In genomic region chr14:52351561-52352491, GRCh38 we compare ENCODE assay signal across 8 cellular contexts. TPM values are rescaled to one million over a fixed set of nuclear protein-coding genes. Genes with fewer than 3 reads are reported as not detected.
A peak's percentile ranks its signal among the peaks of the same experiment; 100 is the strongest.
DNase-seq lines count a peak whose midpoint lies in the region; ATAC-seq and TF ChIP-seq lines count a peak whose summit lies in the region.

No MANE protein-coding gene starts in this region.

- TF ChIP-seq EP300 in esophagus muscularis mucosa (IDR thresholded peaks at IDR 0.05): no peak

- in situ Hi-C loops in Caki2 (cut with HindIII; ENCODE audit: low pct_unique_long_range_greater_than_20kb, low sequenced_read_pairs): no loop called here

- TF ChIP-seq POLR2A in esophagus muscularis mucosa (IDR thresholded peaks at IDR 0.05; ENCODE audit: low read depth): no peak

- no peak for TF ChIP-seq CTCF in esophagus muscularis mucosa (IDR thresholded peaks at IDR 0.05)

- H3K4me3 ChIP-seq in MG63 (no peak overlapping the region), esophagus muscularis mucosa (no peak overlapping the region)

- H3K9me3 ChIP-seq in MG63: no peaks in the 10 kb centered on the region
- H3K9me3 ChIP-seq in esophagus muscularis mucosa: no peaks in the 10 kb centered on the region

- intact Hi-C loops in esophagus muscularis mucosa (cut with DNase I): no loop called here

- peaks cover 0 to 43% (median 37%) of the 10 kb centered on the region in 4 donors for H3K4me1 ChIP-seq in esophagus muscularis mucosa

- ATAC-seq in GM21367 (IDR thresholded peaks at IDR 0.05; ENCODE audit: unreplicated experiment) (peak; percentile 71), GM19351 (IDR thresholded peaks at IDR 0.05; ENCODE audit: unreplicated experiment) (no peak)

- peak overlapping the region; percentile 69 to 82 (median 72) for H3K27ac ChIP-seq in esophagus muscularis mucosa (replicated peaks in 1 of 4)

- WGBS in esophagus muscularis mucosa: 29% methylated on average over 5 of the region's 5 CpGs

- H3K27me3 ChIP-seq in MG63 (no peaks in the 10 kb centered on the region), esophagus muscularis mucosa (no peaks in the 10 kb centered on the region)

- peak; percentile 81 for DNase-seq in Caki2 (ENCODE audit: low read depth)
- peak; percentile 56 for DNase-seq in MG63
- no peak for DNase-seq in esophagus muscularis mucosa (ENCODE audit: extremely low spot score)
- DNase-seq in stimulated activated CD8-positive, alpha-beta memory T cell treated with anti-CD3 and anti-CD28 coated beads, Interleukin-12 subunit alpha, Interleukin-12 subunit beta, amount 100 ng/mL, for 24 hours (ENCODE audit: extremely low read depth): peak; percentile 5
- no peak for DNase-seq in NCI-H524 treated with DMSO at 0.1 percent for 48 hours (lab: John Stamatoyannopoulos, UW)
- no peak for DNase-seq in SKM-1 (lab: John Stamatoyannopoulos, UW; ENCODE audit: unreplicated experiment)

- H3K36me3 ChIP-seq in MG63 (no peaks in the 10 kb centered on the region), esophagus muscularis mucosa (no peaks in the 10 kb centered on the region)

RNA-seq across cellular contexts. Expression of gene PTGER2, which starts 37.7 kb away (rescaled TPM):
- total RNA-seq in Caki2 (2014; rRNA removed; shearing (Covaris generic); ENCODE audit: low replicate concordance): 0.88 and 4.9 TPM in 2 replicates
- total RNA-seq in MG63 (2014; rRNA removed; shearing (Covaris generic); ENCODE audit: low replicate concordance): 0.39 and 2.7 TPM in 2 replicates
- total RNA-seq in esophagus muscularis mucosa: 1 to 10 TPM; 2.1 to 6.3 (median 4.4) TPM

Comparison
In these comparisons a context has a peak if more than half of its experiments do, and no peak if none do; other contexts are left out.
1. DNase-seq: peak in Caki2 (single experiment), MG63 (single experiment) and stimulated activated CD8-positive, alpha-beta memory T cell treated with anti-CD3 and anti-CD28 coated beads, Interleukin-12 subunit alpha, Interleukin-12 subunit beta, amount 100 ng/mL, for 24 hours (single experiment); none in esophagus muscularis mucosa (single experiment), NCI-H524 treated with DMSO at 0.1 percent for 48 hours (single experiment) and SKM-1 (single experiment).